11 cellular contexts compared by ENCODE assay signal in genomic region chr11:64760759-64761417, GRCh38. TPM values are rescaled to one million over a fixed set of nuclear protein-coding genes. Genes with fewer than 3 reads are reported as not detected.
DNase-seq lines count a peak whose midpoint lies in the region; ATAC-seq and TF ChIP-seq lines count a peak whose summit lies in the region.
"Had no signal": no experiment of that assay in that cellular context is flagged by ENCODE, and none has a peak within 500 bp of the region (broad histone marks: within the 10 kb centered on the region; RNA-seq: fewer than 3 reads in every experiment).

No MANE protein-coding gene starts in this region.

- H3K4me1 ChIP-seq in adipocyte (ENCODE audit: control insufficient read depth, insufficient read depth, low read length) (peaks cover 45% of the 10 kb centered on the region), muscle layer of colon (ENCODE audit: insufficient read depth, low read length) (peaks cover 63% of the 10 kb centered on the region)

- peaks cover 32% of the 10 kb centered on the region for H3K36me3 ChIP-seq in adipocyte (ENCODE audit: control insufficient read depth, insufficient read depth, low read length, severe bottlenecking)
- H3K36me3 ChIP-seq in muscle layer of colon (ENCODE audit: insufficient read depth, low read length), result peaks cover 36% of the 10 kb centered on the region

- peaks cover 33% of the 10 kb centered on the region for H3K36me3 Mint-ChIP-seq in HFFc6 (ENCODE audit: low read depth)

- TF ChIP-seq CTCF in HFFc6 (IDR thresholded peaks at IDR 0.05), result no peak

- H3K27ac Mint-ChIP-seq in HFFc6, result peak overlapping the region; percentile 13; the same call in 1 of the 2 replicates

- H3K9ac ChIP-seq in adipocyte (ENCODE audit: low read length), result peak overlapping the region; percentile 78
- no peak overlapping the region for H3K9ac ChIP-seq in muscle layer of colon (ENCODE audit: low read length)

- ATAC-seq in HG02852 (IDR thresholded peaks at IDR 0.05; ENCODE audit: unreplicated experiment) (no peak), GM19035 (IDR thresholded peaks at IDR 0.05; ENCODE audit: unreplicated experiment) (no peak), GM18870 (IDR thresholded peaks at IDR 0.05; ENCODE audit: unreplicated experiment) (no peak)

- H3K4me1 Mint-ChIP-seq in HFFc6 (ENCODE audit: low read depth), result peaks cover 34% of the 10 kb centered on the region

- no peak overlapping the region for H3K4me3 ChIP-seq in adipocyte (ENCODE audit: low read length)
- no peak overlapping the region for H3K4me3 ChIP-seq in muscle layer of colon (ENCODE audit: low read depth in 1 of 2, low read length in 2 of 2)

- no peaks in the 10 kb centered on the region for H3K9me3 Mint-ChIP-seq in HFFc6

- H3K9me3 ChIP-seq in adipocyte (ENCODE audit: control insufficient read depth, low read length) (no peaks in the 10 kb centered on the region), muscle layer of colon (ENCODE audit: low read length) (no peaks in the 10 kb centered on the region)

- H3K4me3 Mint-ChIP-seq in HFFc6, result no peak overlapping the region

- peak overlapping the region; percentile 92 for H3K27ac ChIP-seq in muscle layer of colon (ENCODE audit: low read depth, low read length)

- peak; percentile 13 for DNase-seq in AG08396 (ENCODE audit: low spot score)
- DNase-seq in HFFc6, result no peak
- no peak for DNase-seq in adipocyte (ENCODE audit: low read depth)
- no peak for DNase-seq in HuH-7 (ENCODE audit: low spot score)
- DNase-seq: activated effector memory CD4-positive, alpha-beta T cell treated with Interleukin-2 at 50 U/mL for 16 hours; MM.1S; SHP77 treated with DMSO at 0.1 percent for 48 hours had no signal

- peaks cover 8% of the 10 kb centered on the region for H3K27me3 Mint-ChIP-seq in HFFc6 (ENCODE audit: insufficient read depth)

- H3K27me3 ChIP-seq in adipocyte (replicated peaks; ENCODE audit: control insufficient read depth, insufficient read depth, low read length), result no peaks in the 10 kb centered on the region
- no peaks in the 10 kb centered on the region for H3K27me3 ChIP-seq in muscle layer of colon (ENCODE audit: control insufficient read depth in 1 of 2, insufficient read depth in 2 of 2, low read length in 2 of 2)

RNA-seq across cellular contexts. Expression of gene PYGM, which starts 1.1 kb away (rescaled TPM):
- total RNA-seq in HFFc6 (2021; fragmentation: NEBNext Ultra II Directional; extraction: Animal tissue kit (Norgen Biotek cat#: 25700)), result under 1 TPM in 4 of 6 experiments, not detected in 2; 0.11 to 0.21 (median 0.13) TPM

RNA-seq across cellular contexts. Expression of gene RASGRP2, which starts 16.9 kb away (rescaled TPM):
- under 1 TPM in 4 of 6 experiments, not detected in 2; 0.43 to 0.68 (median 0.48) TPM for total RNA-seq in HFFc6 (2021; fragmentation: NEBNext Ultra II Directional; extraction: Animal tissue kit (Norgen Biotek cat#: 25700))

RNA-seq across cellular contexts. Expression of gene SF1, which starts 17.5 kb away (rescaled TPM):
- 100 to 1,000 TPM; 195 to 244 (median 208) TPM for total RNA-seq in HFFc6 (2021; fragmentation: NEBNext Ultra II Directional; extraction: Animal tissue kit (Norgen Biotek cat#: 25700))

RNA-seq across cellular contexts. Expression of gene NRXN2, which starts 37.9 kb away (rescaled TPM):
- under 1 TPM in 5 of 6 experiments, not detected in 1; 0.14 to 0.51 (median 0.31) TPM for total RNA-seq in HFFc6 (2021; fragmentation: NEBNext Ultra II Directional; extraction: Animal tissue kit (Norgen Biotek cat#: 25700))

RNA-seq across cellular contexts. Expression of gene MAP4K2, which starts 42.1 kb away (rescaled TPM):
- 10 to 100 TPM; 18.0 to 21.6 (median 20.9) TPM for total RNA-seq in HFFc6 (2021; fragmentation: NEBNext Ultra II Directional; extraction: Animal tissue kit (Norgen Biotek cat#: 25700))
